In the genomic region with DNA sequence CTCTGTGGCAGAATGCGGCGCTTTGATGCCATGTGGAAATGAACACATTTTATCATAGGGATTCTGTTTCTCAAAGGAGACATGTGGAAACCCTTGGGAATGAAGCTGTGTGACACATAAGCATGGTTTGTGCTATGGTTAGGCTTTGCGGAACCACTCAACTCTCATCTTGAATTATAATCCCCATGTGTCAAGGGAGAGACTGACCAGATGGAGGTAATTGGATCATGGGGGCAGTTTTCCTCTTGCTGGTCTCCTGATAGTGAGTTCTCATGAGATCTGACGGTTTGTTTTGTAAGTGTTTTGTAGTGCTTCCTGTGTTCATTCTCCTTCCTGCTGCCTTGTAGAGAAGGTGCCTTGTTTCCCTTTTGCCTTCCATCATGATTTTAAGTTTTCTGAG, we compare ENCODE assay signal across 25 cellular contexts.
DNase-seq lines count a peak whose midpoint lies in the region; ATAC-seq and TF ChIP-seq lines count a peak whose summit lies in the region.
"Had no signal": no experiment of that assay in that cellular context is flagged by ENCODE, and none has a peak within 500 bp of the region (broad histone marks: within the 10 kb centered on the region; RNA-seq: fewer than 3 reads in every experiment).

No MANE protein-coding gene starts in this region.

- no peak overlapping the region for H2BK5ac ChIP-seq in mesenchymal stem cell (ENCODE audit: low read depth, low read length, poor library complexity, severe bottlenecking)

- no peaks in the 10 kb centered on the region for H3K36me3 ChIP-seq in mesenchymal stem cell (ENCODE audit: control insufficient read depth in 1 of 2, insufficient read depth in 2 of 2, low read depth in 1 of 2, low read length in 2 of 2)
- H3K36me3 ChIP-seq: HAP-1, MG63, SJSA1 had no signal

- H3K4ac ChIP-seq in mesenchymal stem cell (ENCODE audit: low read depth in 1 of 2, low read length in 2 of 2): no peak overlapping the region

- DNase-seq in DMS 273 (lab: John Stamatoyannopoulos, UW; ENCODE audit: unreplicated experiment) (peak; percentile 6), DMS 273 treated with DMSO at 0.1 percent for 48 hours (lab: John Stamatoyannopoulos, UW) (no peak), SK-N-DZ (ENCODE audit: low spot score) (peak; percentile 99), mesenchymal stem cell (peak; percentile 65), HuH-7 (ENCODE audit: low spot score) (no peak), OCI-M2 (lab: John Stamatoyannopoulos, UW; ENCODE audit: unreplicated experiment) (no peak), HEK293T (ENCODE audit: extremely low spot score) (no peak)
- DNase-seq: C1 segment of cervical spinal cord; CD8-positive, alpha-beta T cell; EL; GF-D8; MG63; NCI-H1092; NCI-H1436; NCI-H187 treated with DMSO at 0.1 percent for 48 hours; NCI-H2107; NCI-H446 treated with DMSO at 0.1 percent for 48 hours; NCI-H748 treated with DMSO at 0.1 percent for 48 hours; SW 1271 had no signal

- 61% methylated on average over 3 of the region's 4 CpGs for WGBS in mesenchymal stem cell

- H3K9me3 ChIP-seq in mesenchymal stem cell (ENCODE audit: control insufficient read depth, low read length): no peaks in the 10 kb centered on the region
- H3K9me3 ChIP-seq: HAP-1, MG63, SJSA1 had no signal

- H4K91ac ChIP-seq in mesenchymal stem cell (ENCODE audit: low read length): no peak overlapping the region

- no peaks in the 10 kb centered on the region for H3K79me1 ChIP-seq in mesenchymal stem cell (replicated peaks; ENCODE audit: low read length, poor library complexity, severe bottlenecking)

- no peak overlapping the region for H3K4me2 ChIP-seq in mesenchymal stem cell (ENCODE audit: low read length, poor library complexity, severe bottlenecking)

- H2AFZ ChIP-seq in mesenchymal stem cell (ENCODE audit: low read depth, low read length): no peak overlapping the region

- H2AK5ac ChIP-seq in mesenchymal stem cell (ENCODE audit: low read length, severe bottlenecking): no peak overlapping the region

- H3K27ac ChIP-seq in mesenchymal stem cell (ENCODE audit: low read length, poor library complexity, severe bottlenecking): no peak overlapping the region
- H3K27ac ChIP-seq: 22Rv1, SJSA1 had no signal

- H4K8ac ChIP-seq in mesenchymal stem cell (ENCODE audit: low read length): no peak overlapping the region

- H2BK120ac ChIP-seq in mesenchymal stem cell (ENCODE audit: low read depth, low read length): no peak overlapping the region

- no peak overlapping the region for H3K18ac ChIP-seq in mesenchymal stem cell (ENCODE audit: low read depth in 1 of 2, low read length in 2 of 2)

- H3K4me3 ChIP-seq in mesenchymal stem cell (ENCODE audit: insufficient read depth in 1 of 2, low read depth in 1 of 2, low read length in 2 of 2): no peak overlapping the region
- H3K4me3 ChIP-seq: HAP-1, K562, MG63, SJSA1 had no signal

- ATAC-seq in GM21529 (IDR thresholded peaks at IDR 0.05; ENCODE audit: unreplicated experiment): no peak
- ATAC-seq: CD8-positive, alpha-beta T cell; K562; Right ventricle myocardium inferior had no signal

- no peak overlapping the region for H2BK15ac ChIP-seq in mesenchymal stem cell (ENCODE audit: low read depth, poor library complexity, severe bottlenecking)

- H3K23ac ChIP-seq in mesenchymal stem cell (ENCODE audit: low read length in 2 of 2): no peak overlapping the region

- no peak overlapping the region for H3K9ac ChIP-seq in mesenchymal stem cell (ENCODE audit: low read length)

- H3K14ac ChIP-seq in mesenchymal stem cell (ENCODE audit: low read length in 2 of 2): no peak overlapping the region

- POLR2A ChIA-PET in HEK293T (lab: Yijun Ruan, JAX): no interaction called here

- no peaks in the 10 kb centered on the region for H3K27me3 ChIP-seq in mesenchymal stem cell (ENCODE audit: control insufficient read depth in 1 of 2, insufficient read depth in 1 of 2, low read length in 2 of 2)
- H3K27me3 ChIP-seq: MG63, SJSA1 had no signal

- CTCF ChIA-PET in HEK293T (lab: Yijun Ruan, JAX): no interaction called here

- no peak overlapping the region for H2BK12ac ChIP-seq in mesenchymal stem cell (ENCODE audit: low read length in 2 of 2)

- no peaks in the 10 kb centered on the region for H3K4me1 ChIP-seq in mesenchymal stem cell (ENCODE audit: control insufficient read depth, insufficient read depth, low read depth, low read length)
- H3K4me1 ChIP-seq: HAP-1, SJSA1 had no signal

TF ChIP-seq in HEK293T, 16 proteins besides CTCF, POLR2A, EP300 and RAD21:
- TF ChIP-seq ELF4 (IDR thresholded peaks at IDR 0.05): no peak
- no peak for TF ChIP-seq CTBP1 (IDR thresholded peaks at IDR 0.05; ENCODE audit: borderline replicate concordance)
- TF ChIP-seq ARNT (IDR thresholded peaks at IDR 0.05): no peak
TF ChIP-seq in HEK293T: peak in this region for 0.

Comparison
In these comparisons a context has a peak if more than half of its experiments do, and no peak if none do; other contexts are left out.
1. DNase-seq: peak in DMS 273 (single experiment), SK-N-DZ (single experiment) and mesenchymal stem cell (single experiment); none in DMS 273 treated with DMSO at 0.1 percent for 48 hours (single experiment), HuH-7 (single experiment), OCI-M2 (single experiment) and HEK293T (single experiment).